Comparison of ENCODE assay signal across 12 cellular contexts in genomic region chr2:168432565-168433186, GRCh38. TPM values are rescaled to one million over a fixed set of nuclear protein-coding genes. Genes with fewer than 3 reads are reported as not detected.
A peak's percentile ranks its signal among the peaks of the same experiment; 100 is the strongest.
DNase-seq lines count a peak whose midpoint lies in the region; ATAC-seq, FAIRE-seq and TF ChIP-seq lines count a peak whose summit lies in the region.
"Had no signal": no experiment of that assay in that cellular context is flagged by ENCODE, and none has a peak within 500 bp of the region (broad histone marks: within the 10 kb centered on the region; RNA-seq: fewer than 3 reads in every experiment).

No MANE protein-coding gene starts in this region.

- TF ChIP-seq CTCF in DND-41 (IDR thresholded peaks at IDR 0.05; ENCODE audit: borderline replicate concordance, extremely low read depth, low read length, poor library complexity, severe bottlenecking) = no peak
- TF ChIP-seq CTCF in gastroesophageal sphincter (IDR thresholded peaks at IDR 0.05) = no peak

- no peak overlapping the region for H3K9ac ChIP-seq in DND-41 (ENCODE audit: low read depth, low read length)

- H3K27ac ChIP-seq in DND-41 (ENCODE audit: low read length) (no peak overlapping the region; the same call in 1 of the 2 replicates), small intestine (ENCODE audit: low read depth in 1 of 2, low read length in 1 of 2) (no peak overlapping the region), gastroesophageal sphincter (no peak overlapping the region)
- H3K27ac ChIP-seq: foreskin keratinocyte had no signal

- DNase-seq in DND-41 = peak; percentile 64
- peak; percentile 32 for DNase-seq in activated naive CD4-positive, alpha-beta T cell treated with anti-CD3 and anti-CD28 coated beads, Interleukin-2, amount 50 U/mL, for 16 hours
- no peak for DNase-seq in NCI-H1092 (lab: John Stamatoyannopoulos, UW)
- DNase-seq in NCI-H82 (lab: John Stamatoyannopoulos, UW) = no peak
- DNase-seq in small intestine = no peak
- DNase-seq: activated B cell treated with CpG ODN at 0.5 μM for 24 hours, foreskin keratinocyte, left ventricle myocardium superior had no signal

- peak; percentile 91 for ATAC-seq in DND-41 (ENCODE audit: insufficient read depth, low read depth)
- ATAC-seq in GM19438 (IDR thresholded peaks at IDR 0.05; ENCODE audit: low read depth, unreplicated experiment) = peak; percentile 85
- peak; percentile 51 for ATAC-seq in HG03354 (IDR thresholded peaks at IDR 0.05; ENCODE audit: poor library complexity, severe bottlenecking, unreplicated experiment)
- ATAC-seq in gastroesophageal sphincter = no peak
- ATAC-seq: foreskin keratinocyte, left ventricle myocardium superior had no signal

- H4K20me1 ChIP-seq in DND-41 (ENCODE audit: insufficient read depth, low read length) = no peaks in the 10 kb centered on the region

- H3K4me3 ChIP-seq in DND-41 (ENCODE audit: low read depth in 1 of 2, low read length in 2 of 2) (no peak overlapping the region), small intestine (ENCODE audit: low read depth in 1 of 2, low read length in 2 of 2) (no peak overlapping the region), gastroesophageal sphincter (no peak overlapping the region)

- H3K9me3 ChIP-seq in DND-41 (ENCODE audit: insufficient read depth, low read length, severe bottlenecking) = no peaks in the 10 kb centered on the region
- no peaks in the 10 kb centered on the region for H3K9me3 ChIP-seq in small intestine (ENCODE audit: control insufficient read depth, low read depth)
- H3K9me3 ChIP-seq in gastroesophageal sphincter = no peaks in the 10 kb centered on the region

- no peaks in the 10 kb centered on the region for H3K79me2 ChIP-seq in DND-41 (ENCODE audit: insufficient read depth, low read length)

- H2AFZ ChIP-seq in DND-41 (ENCODE audit: low read depth, low read length) = no peak overlapping the region; the same call in 1 of the 2 replicates

- no peaks in the 10 kb centered on the region for H3K27me3 ChIP-seq in DND-41 (ENCODE audit: insufficient read depth, low read length, poor library complexity)
- no peaks in the 10 kb centered on the region for H3K27me3 ChIP-seq in small intestine (ENCODE audit: control insufficient read depth in 2 of 2, insufficient read depth in 2 of 2, low read length in 2 of 2)
- no peaks in the 10 kb centered on the region for H3K27me3 ChIP-seq in gastroesophageal sphincter
- H3K27me3 ChIP-seq: foreskin keratinocyte had no signal

- no peak for TF ChIP-seq POLR2A in gastroesophageal sphincter (IDR thresholded peaks at IDR 0.05)

- H3K36me3 ChIP-seq in DND-41 (ENCODE audit: insufficient read depth, low read length) (no peaks in the 10 kb centered on the region), small intestine (ENCODE audit: control insufficient read depth in 2 of 2, insufficient read depth in 2 of 2, low read length in 2 of 2) (no peaks in the 10 kb centered on the region), gastroesophageal sphincter (no peaks in the 10 kb centered on the region)

- H3K4me2 ChIP-seq in DND-41 (ENCODE audit: insufficient read depth, low read length) = peak overlapping the region; percentile 45

- H3K4me1 ChIP-seq in DND-41 (ENCODE audit: insufficient read depth, low read length) = peaks cover 15% of the 10 kb centered on the region
- H3K4me1 ChIP-seq in small intestine (ENCODE audit: control insufficient read depth in 2 of 2, insufficient read depth in 1 of 2, low read depth in 1 of 2, low read length in 1 of 2) = peaks cover 0 to 2% of the 10 kb centered on the region in 2 donors
- no peaks in the 10 kb centered on the region for H3K4me1 ChIP-seq in gastroesophageal sphincter
- H3K4me1 ChIP-seq: foreskin keratinocyte had no signal

- no peak for TF ChIP-seq EP300 in gastroesophageal sphincter (IDR thresholded peaks at IDR 0.05)

- 55 to 79% (median 68%) methylated on average over 3 of the region's 3 CpGs for WGBS in small intestine, 3 donors
- WGBS in gastroesophageal sphincter (ENCODE audit: low coverage in 1 of 2), 2 donors = 61% methylated on average over 3 of the region's 3 CpGs

- FAIRE-seq in small intestine (lab: Jason Lieb, UNC) = no peak
- FAIRE-seq: bronchial epithelial cell had no signal

RNA-seq across cellular contexts. Expression of gene CERS6, which starts 23.4 kb away (rescaled TPM):
- 10 to 100 TPM in 1 of 3 donors, 1 to 10 TPM in 2; 6.8 to 35.6 (median 8.3) TPM for polyA plus RNA-seq in small intestine
- total RNA-seq in gastroesophageal sphincter = 10 to 100 TPM; 45.0 to 61.2 (median 56.4) TPM

Comparison
In these comparisons a context has a peak if more than half of its experiments do, and no peak if none do; other contexts are left out.
1. DNase-seq: peak in DND-41 (single experiment) and activated naive CD4-positive, alpha-beta T cell treated with anti-CD3 and anti-CD28 coated beads, Interleukin-2, amount 50 U/mL, for 16 hours (single experiment); none in NCI-H1092 (single experiment), NCI-H82 (single experiment) and small intestine (single experiment).